In the genomic region with DNA sequence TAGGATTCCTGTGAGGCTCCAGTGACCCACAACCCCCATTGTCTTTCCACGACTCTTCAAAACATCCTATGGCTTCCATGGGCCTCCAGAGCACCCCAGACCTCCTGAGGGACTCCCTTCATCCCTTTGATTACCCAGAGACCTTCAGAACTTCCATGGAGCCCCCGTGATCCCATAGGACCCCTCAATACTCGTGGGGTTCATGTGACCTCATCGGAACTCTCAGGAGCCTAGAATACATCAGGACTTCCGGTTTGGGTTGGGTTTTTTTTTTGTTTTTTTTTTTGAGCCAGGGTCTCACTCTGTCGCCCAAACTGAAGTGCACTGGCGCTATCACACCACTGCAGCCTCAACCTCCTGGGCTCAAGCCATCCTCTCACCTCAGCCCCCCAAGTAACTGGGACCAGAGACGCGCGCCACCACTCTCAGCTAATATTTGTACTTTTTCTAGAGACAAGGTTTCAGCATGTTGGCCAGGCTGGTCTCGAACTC, we compare ENCODE assay signal across 1 cellular context.
TF ChIP-seq lines count a peak whose summit lies in the region.

No MANE protein-coding gene starts in this region.

TF ChIP-seq in HEK293, 187 proteins besides CTCF, POLR2A, EP300 and RAD21 (continued from another document):
- TF ChIP-seq, protein P1, sequence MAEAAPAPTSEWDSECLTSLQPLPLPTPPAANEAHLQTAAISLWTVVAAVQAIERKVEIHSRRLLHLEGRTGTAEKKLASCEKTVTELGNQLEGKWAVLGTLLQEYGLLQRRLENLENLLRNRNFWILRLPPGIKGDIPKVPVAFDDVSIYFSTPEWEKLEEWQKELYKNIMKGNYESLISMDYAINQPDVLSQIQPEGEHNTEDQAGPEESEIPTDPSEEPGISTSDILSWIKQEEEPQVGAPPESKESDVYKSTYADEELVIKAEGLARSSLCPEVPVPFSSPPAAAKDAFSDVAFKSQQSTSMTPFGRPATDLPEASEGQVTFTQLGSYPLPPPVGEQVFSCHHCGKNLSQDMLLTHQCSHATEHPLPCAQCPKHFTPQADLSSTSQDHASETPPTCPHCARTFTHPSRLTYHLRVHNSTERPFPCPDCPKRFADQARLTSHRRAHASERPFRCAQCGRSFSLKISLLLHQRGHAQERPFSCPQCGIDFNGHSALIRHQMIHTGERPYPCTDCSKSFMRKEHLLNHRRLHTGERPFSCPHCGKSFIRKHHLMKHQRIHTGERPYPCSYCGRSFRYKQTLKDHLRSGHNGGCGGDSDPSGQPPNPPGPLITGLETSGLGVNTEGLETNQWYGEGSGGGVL (tag by site-specific recombination; IDR thresholded peaks at IDR 0.05), result 0 out of 2 replicates have a peak, but pooled peaks have one; percentile 13
- TF ChIP-seq, protein P2, sequence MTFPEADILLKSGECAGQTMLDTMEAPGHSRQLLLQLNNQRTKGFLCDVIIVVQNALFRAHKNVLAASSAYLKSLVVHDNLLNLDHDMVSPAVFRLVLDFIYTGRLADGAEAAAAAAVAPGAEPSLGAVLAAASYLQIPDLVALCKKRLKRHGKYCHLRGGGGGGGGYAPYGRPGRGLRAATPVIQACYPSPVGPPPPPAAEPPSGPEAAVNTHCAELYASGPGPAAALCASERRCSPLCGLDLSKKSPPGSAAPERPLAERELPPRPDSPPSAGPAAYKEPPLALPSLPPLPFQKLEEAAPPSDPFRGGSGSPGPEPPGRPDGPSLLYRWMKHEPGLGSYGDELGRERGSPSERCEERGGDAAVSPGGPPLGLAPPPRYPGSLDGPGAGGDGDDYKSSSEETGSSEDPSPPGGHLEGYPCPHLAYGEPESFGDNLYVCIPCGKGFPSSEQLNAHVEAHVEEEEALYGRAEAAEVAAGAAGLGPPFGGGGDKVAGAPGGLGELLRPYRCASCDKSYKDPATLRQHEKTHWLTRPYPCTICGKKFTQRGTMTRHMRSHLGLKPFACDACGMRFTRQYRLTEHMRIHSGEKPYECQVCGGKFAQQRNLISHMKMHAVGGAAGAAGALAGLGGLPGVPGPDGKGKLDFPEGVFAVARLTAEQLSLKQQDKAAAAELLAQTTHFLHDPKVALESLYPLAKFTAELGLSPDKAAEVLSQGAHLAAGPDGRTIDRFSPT (tag by site-specific recombination; IDR thresholded peaks at IDR 0.05), result no peak
- TF ChIP-seq ZNF768 (tag by site-specific recombination; IDR thresholded peaks at IDR 0.05), result no peak
- TF ChIP-seq, protein P3, sequence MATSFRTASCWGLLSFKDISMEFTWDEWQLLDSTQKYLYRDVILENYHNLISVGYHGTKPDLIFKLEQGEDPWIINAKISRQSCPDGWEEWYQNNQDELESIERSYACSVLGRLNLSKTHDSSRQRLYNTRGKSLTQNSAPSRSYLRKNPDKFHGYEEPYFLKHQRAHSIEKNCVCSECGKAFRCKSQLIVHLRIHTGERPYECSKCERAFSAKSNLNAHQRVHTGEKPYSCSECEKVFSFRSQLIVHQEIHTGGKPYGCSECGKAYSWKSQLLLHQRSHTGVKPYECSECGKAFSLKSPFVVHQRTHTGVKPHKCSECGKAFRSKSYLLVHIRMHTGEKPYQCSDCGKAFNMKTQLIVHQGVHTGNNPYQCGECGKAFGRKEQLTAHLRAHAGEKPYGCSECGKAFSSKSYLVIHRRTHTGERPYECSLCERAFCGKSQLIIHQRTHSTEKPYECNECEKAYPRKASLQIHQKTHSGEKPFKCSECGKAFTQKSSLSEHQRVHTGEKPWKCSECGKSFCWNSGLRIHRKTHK (tag by site-specific recombination; IDR thresholded peaks at IDR 0.05), result no peak
- no peak for TF ChIP-seq ZNF792 (tag by site-specific recombination; IDR thresholded peaks at IDR 0.05)
- TF ChIP-seq ZNF555 (tag by site-specific recombination; conservative IDR thresholded peaks at IDR 0.05), result no peak
- TF ChIP-seq INSM2 (tag by site-specific recombination; IDR thresholded peaks at IDR 0.05), result no peak
- no peak for TF ChIP-seq ZNF48 (tag by site-specific recombination; IDR thresholded peaks at IDR 0.05)
- TF ChIP-seq, protein P4, sequence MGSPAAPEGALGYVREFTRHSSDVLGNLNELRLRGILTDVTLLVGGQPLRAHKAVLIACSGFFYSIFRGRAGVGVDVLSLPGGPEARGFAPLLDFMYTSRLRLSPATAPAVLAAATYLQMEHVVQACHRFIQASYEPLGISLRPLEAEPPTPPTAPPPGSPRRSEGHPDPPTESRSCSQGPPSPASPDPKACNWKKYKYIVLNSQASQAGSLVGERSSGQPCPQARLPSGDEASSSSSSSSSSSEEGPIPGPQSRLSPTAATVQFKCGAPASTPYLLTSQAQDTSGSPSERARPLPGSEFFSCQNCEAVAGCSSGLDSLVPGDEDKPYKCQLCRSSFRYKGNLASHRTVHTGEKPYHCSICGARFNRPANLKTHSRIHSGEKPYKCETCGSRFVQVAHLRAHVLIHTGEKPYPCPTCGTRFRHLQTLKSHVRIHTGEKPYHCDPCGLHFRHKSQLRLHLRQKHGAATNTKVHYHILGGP (tag by site-specific recombination; IDR thresholded peaks at IDR 0.05), result no peak
- TF ChIP-seq ZNF558 (tag by site-specific recombination; IDR thresholded peaks at IDR 0.05), result 0 out of 2 replicates have a peak, but pooled peaks have one; percentile 42
- TF ChIP-seq ZBTB21 (tag by site-specific recombination; IDR thresholded peaks at IDR 0.05), result peak; percentile 67; the same call in 1 of the 2 replicates
- no peak for TF ChIP-seq ZNF600 (tag by site-specific recombination; IDR thresholded peaks at IDR 0.05)
- peak; percentile 44; the same call in 1 of the 2 replicates for TF ChIP-seq ZNF629 (tag by site-specific recombination; IDR thresholded peaks at IDR 0.05)
- TF ChIP-seq ZNF837 (tag by site-specific recombination; IDR thresholded peaks at IDR 0.05), result no peak
- TF ChIP-seq ZNF394 (tag by site-specific recombination; IDR thresholded peaks at IDR 0.05; ENCODE audit: borderline replicate concordance), result peak; percentile 1; the same call in 1 of the 2 replicates
- TF ChIP-seq FEZF1 (tag by site-specific recombination; IDR thresholded peaks at IDR 0.05), result no peak
- TF ChIP-seq ZNF701 (tag by site-specific recombination; IDR thresholded peaks at IDR 0.05), result no peak
- no peak for TF ChIP-seq ZNF202 (tag by site-specific recombination; IDR thresholded peaks at IDR 0.05; ENCODE audit: borderline replicate concordance)
- no peak for TF ChIP-seq ZBTB1 (tag by site-specific recombination; IDR thresholded peaks at IDR 0.05)
- TF ChIP-seq ZFHX2 (tag by site-specific recombination; conservative IDR thresholded peaks at IDR 0.05), result no peak
- no peak for TF ChIP-seq ZNF548 (tag by site-specific recombination; IDR thresholded peaks at IDR 0.05)
- no peak for TF ChIP-seq ZNF341 (tag by site-specific recombination; IDR thresholded peaks at IDR 0.05; ENCODE audit: low read depth)
- TF ChIP-seq TCF7L2 (IDR thresholded peaks at IDR 0.05; ENCODE audit: borderline replicate concordance, low read depth, low read length), result no peak
- TF ChIP-seq, protein P5, sequence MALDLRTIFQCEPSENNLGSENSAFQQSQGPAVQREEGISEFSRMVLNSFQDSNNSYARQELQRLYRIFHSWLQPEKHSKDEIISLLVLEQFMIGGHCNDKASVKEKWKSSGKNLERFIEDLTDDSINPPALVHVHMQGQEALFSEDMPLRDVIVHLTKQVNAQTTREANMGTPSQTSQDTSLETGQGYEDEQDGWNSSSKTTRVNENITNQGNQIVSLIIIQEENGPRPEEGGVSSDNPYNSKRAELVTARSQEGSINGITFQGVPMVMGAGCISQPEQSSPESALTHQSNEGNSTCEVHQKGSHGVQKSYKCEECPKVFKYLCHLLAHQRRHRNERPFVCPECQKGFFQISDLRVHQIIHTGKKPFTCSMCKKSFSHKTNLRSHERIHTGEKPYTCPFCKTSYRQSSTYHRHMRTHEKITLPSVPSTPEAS (tag by site-specific recombination; IDR thresholded peaks at IDR 0.05), result no peak
- TF ChIP-seq ZNF501 (tag by site-specific recombination; IDR thresholded peaks at IDR 0.05), result no peak; the same call in 1 of the 2 replicates
- no peak for TF ChIP-seq ZNF654 (tag by site-specific recombination; IDR thresholded peaks at IDR 0.05; ENCODE audit: low read depth)
- no peak for TF ChIP-seq ZNF292 (tag by site-specific recombination; IDR thresholded peaks at IDR 0.05; ENCODE audit: borderline replicate concordance, low read depth)
- no peak for TF ChIP-seq ZNF843 (tag by site-specific recombination; IDR thresholded peaks at IDR 0.05)
- TF ChIP-seq ZNF121 (tag by site-specific recombination; IDR thresholded peaks at IDR 0.05), result no peak
- TF ChIP-seq HOXC10 (CRISPR knock-in tag; IDR thresholded peaks at IDR 0.05), result no peak
- TF ChIP-seq ZNF76 (tag by site-specific recombination; IDR thresholded peaks at IDR 0.05; ENCODE audit: borderline replicate concordance, low read depth), result peak; percentile 91
- TF ChIP-seq ZNF433 (tag by site-specific recombination; IDR thresholded peaks at IDR 0.05; ENCODE audit: low read depth), result no peak
- TF ChIP-seq, protein P6, sequence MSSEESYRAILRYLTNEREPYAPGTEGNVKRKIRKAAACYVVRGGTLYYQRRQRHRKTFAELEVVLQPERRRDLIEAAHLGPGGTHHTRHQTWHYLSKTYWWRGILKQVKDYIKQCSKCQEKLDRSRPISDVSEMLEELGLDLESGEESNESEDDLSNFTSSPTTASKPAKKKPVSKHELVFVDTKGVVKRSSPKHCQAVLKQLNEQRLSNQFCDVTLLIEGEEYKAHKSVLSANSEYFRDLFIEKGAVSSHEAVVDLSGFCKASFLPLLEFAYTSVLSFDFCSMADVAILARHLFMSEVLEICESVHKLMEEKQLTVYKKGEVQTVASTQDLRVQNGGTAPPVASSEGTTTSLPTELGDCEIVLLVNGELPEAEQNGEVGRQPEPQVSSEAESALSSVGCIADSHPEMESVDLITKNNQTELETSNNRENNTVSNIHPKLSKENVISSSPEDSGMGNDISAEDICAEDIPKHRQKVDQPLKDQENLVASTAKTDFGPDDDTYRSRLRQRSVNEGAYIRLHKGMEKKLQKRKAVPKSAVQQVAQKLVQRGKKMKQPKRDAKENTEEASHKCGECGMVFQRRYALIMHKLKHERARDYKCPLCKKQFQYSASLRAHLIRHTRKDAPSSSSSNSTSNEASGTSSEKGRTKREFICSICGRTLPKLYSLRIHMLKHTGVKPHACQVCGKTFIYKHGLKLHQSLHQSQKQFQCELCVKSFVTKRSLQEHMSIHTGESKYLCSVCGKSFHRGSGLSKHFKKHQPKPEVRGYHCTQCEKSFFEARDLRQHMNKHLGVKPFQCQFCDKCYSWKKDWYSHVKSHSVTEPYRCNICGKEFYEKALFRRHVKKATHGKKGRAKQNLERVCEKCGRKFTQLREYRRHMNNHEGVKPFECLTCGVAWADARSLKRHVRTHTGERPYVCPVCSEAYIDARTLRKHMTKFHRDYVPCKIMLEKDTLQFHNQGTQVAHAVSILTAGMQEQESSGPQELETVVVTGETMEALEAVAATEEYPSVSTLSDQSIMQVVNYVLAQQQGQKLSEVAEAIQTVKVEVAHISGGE (tag by site-specific recombination; conservative IDR thresholded peaks at IDR 0.05; ENCODE audit: low read depth), result no peak
